ENCODE assay signal across 35 cellular contexts in the genomic region with DNA sequence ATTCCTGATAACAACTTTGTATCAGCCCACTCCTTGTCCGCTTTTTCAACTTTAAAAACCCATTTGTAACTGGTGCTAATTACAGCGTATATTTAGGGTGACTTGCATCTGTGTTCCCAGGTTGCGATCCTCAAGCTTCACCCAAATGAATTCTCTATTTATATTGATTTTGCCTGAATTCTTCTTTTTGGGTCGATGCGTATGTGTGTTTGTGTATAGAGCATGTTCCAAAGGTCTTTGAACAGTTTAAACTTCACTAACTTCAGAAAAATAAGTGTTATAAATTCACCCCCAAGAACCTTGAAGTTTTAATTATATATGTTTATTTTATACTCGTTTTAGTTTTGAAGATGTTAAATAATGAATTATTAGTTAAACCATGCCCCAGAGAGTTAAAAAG. TPM values are rescaled to one million over a fixed set of nuclear protein-coding genes. Genes with fewer than 3 reads are reported as not detected.
"Had no signal": no experiment of that assay in that cellular context is flagged by ENCODE, and none has a peak within 500 bp of the region (broad histone marks: within the 10 kb centered on the region; RNA-seq: fewer than 3 reads in every experiment).

No MANE protein-coding gene starts in this region.

- H3K27ac Mint-ChIP-seq: naive thymus-derived CD8-positive, alpha-beta T cell; nephron; neural progenitor cell; stimulated activated memory B cell treated with anti-CD40 and anti-IgM and Interleukin-4, amounts not matched to agents 10 μg/mL and 1 μg/mL and 100 μg/mL, for 72 hours; stimulated activated naive CD8-positive, alpha-beta T cell treated with anti-CD3 and anti-CD28 coated beads, Interleukin-15, amount 100 ng/mL, for 72 hours had no signal

- DNase-seq: naive thymus-derived CD8-positive, alpha-beta T cell; occipital lobe; ovary; posterior cingulate gyrus; psoas muscle; right cardiac atrium; spleen; stimulated activated CD4-positive, alpha-beta T cell treated with anti-CD3 and anti-CD28 coated beads, Interleukin-12 subunit alpha, Interleukin-12 subunit beta, amount 100 ng/mL, for 4 hours; stimulated activated CD4-positive, alpha-beta T cell treated with anti-CD3 and anti-CD28 coated beads, Interleukin-1b, Interleukin-23, amount 100 ng/mL, for 48 hours; stimulated activated CD4-positive, alpha-beta T cell treated with anti-CD3 and anti-CD28 coated beads, Interleukin-4, amount 100 ng/mL, for 1 hour; stimulated activated CD4-positive, alpha-beta T cell treated with anti-CD3 and anti-CD28 coated beads, Interleukin-4, amount 100 ng/mL, for 4 hours; stimulated activated CD8-positive, alpha-beta memory T cell treated with anti-CD3 and anti-CD28 coated beads, Interleukin-4, amount 100 ng/mL, for 48 hours; stimulated activated naive CD4-positive, alpha-beta T cell; stimulated activated naive CD8-positive, alpha-beta T cell treated with anti-CD3 and anti-CD28 coated beads, Interleukin-15, amount 100 ng/mL, for 72 hours; stimulated activated naive CD8-positive, alpha-beta T cell treated with anti-CD3 and anti-CD28 coated beads, Interleukin-15, Interleukin-2, amounts not matched to agents 100 U/mL and 50 U/mL, for 24 hours; substantia nigra; testis; tibial artery; transverse colon; upper lobe of right lung; uterus had no signal

- H3K4me3 ChIP-seq: neural progenitor cell, ovary, psoas muscle, skin epidermis, smooth muscle cell, spleen, suprapubic skin, testis, tibial artery, transverse colon, upper lobe of right lung, uterus had no signal

- H3K4me1 ChIP-seq: neural progenitor cell, parathyroid adenoma, psoas muscle, spleen, suprapubic skin, testis, tibial artery, transverse colon, upper lobe of right lung, uterus had no signal

- H3K36me3 Mint-ChIP-seq: naive thymus-derived CD8-positive, alpha-beta T cell; neural progenitor cell; stimulated activated memory B cell treated with anti-CD40 and anti-IgM and Interleukin-4, amounts not matched to agents 10 μg/mL and 1 μg/mL and 100 μg/mL, for 72 hours; type B pancreatic cell had no signal

- ATAC-seq: naive thymus-derived CD8-positive, alpha-beta T cell; psoas muscle; right cardiac atrium; sciatic nerve; stimulated activated memory B cell treated with anti-CD40 and anti-IgM and Interleukin-4, amounts not matched to agents 10 μg/mL and 1 μg/mL and 100 μg/mL, for 72 hours; stimulated activated naive CD8-positive, alpha-beta T cell treated with anti-CD3 and anti-CD28 coated beads, Interleukin-15, amount 100 ng/mL, for 72 hours; stimulated activated naive CD8-positive, alpha-beta T cell treated with anti-CD3 and anti-CD28 coated beads, Interleukin-15, Interleukin-2, amounts not matched to agents 100 U/mL and 50 U/mL, for 24 hours; upper lobe of right lung had no signal

- H3K9ac ChIP-seq: neural progenitor cell, parathyroid adenoma had no signal

- H3K27me3 ChIP-seq: neural progenitor cell, ovary, suprapubic skin, testis, tibial artery, transverse colon, upper lobe of right lung, uterus had no signal

- H3K4me1 Mint-ChIP-seq: nephron; neural progenitor cell; stimulated activated memory B cell treated with anti-CD40 and anti-IgM and Interleukin-4, amounts not matched to agents 10 μg/mL and 1 μg/mL and 100 μg/mL, for 72 hours; stimulated activated naive CD8-positive, alpha-beta T cell treated with anti-CD3 and anti-CD28 coated beads, Interleukin-15, amount 100 ng/mL, for 72 hours had no signal

- H3K9me3 Mint-ChIP-seq: nephron; neural progenitor cell; stimulated activated memory B cell treated with anti-CD40 and anti-IgM and Interleukin-4, amounts not matched to agents 10 μg/mL and 1 μg/mL and 100 μg/mL, for 72 hours; type B pancreatic cell had no signal

- H3K27ac ChIP-seq: neural progenitor cell, ovary, parathyroid adenoma, psoas muscle, skin epidermis, spleen, suprapubic skin, testis, tibial artery, transverse colon, upper lobe of right lung, uterus had no signal

- H3K9me3 ChIP-seq: ovary, psoas muscle, spleen, suprapubic skin, testis, tibial artery, transverse colon, upper lobe of right lung, uterus had no signal

- H3K36me3 ChIP-seq: neural progenitor cell, ovary, spleen, suprapubic skin, tibial artery, transverse colon, upper lobe of right lung, uterus had no signal

- H3K4me3 Mint-ChIP-seq: naive thymus-derived CD8-positive, alpha-beta T cell; nephron; neural progenitor cell; stimulated activated memory B cell treated with anti-CD40 and anti-IgM and Interleukin-4, amounts not matched to agents 10 μg/mL and 1 μg/mL and 100 μg/mL, for 72 hours; stimulated activated naive CD8-positive, alpha-beta T cell treated with anti-CD3 and anti-CD28 coated beads, Interleukin-15, amount 100 ng/mL, for 72 hours; type B pancreatic cell had no signal

RNA-seq across cellular contexts. Expression of a gene that starts 16.1 kb away (rescaled TPM):
- total RNA-seq: naive thymus-derived CD8-positive, alpha-beta T cell; occipital lobe; osteoblast; ovary; progenitor cell of endocrine pancreas; psoas muscle; renal cortical epithelial cell; right cardiac atrium; sciatic nerve; smooth muscle cell; spleen; suprapubic skin; transverse colon; upper lobe of right lung; urinary bladder; uterus had no signal
- polyA plus RNA-seq: naive thymus-derived CD8-positive, alpha-beta T cell; neural cell; ovary; psoas muscle; right cardiac atrium; smooth muscle cell; urinary bladder had no signal

RNA-seq across cellular contexts. Expression of a gene that starts 31.2 kb away (rescaled TPM):
- total RNA-seq: naive thymus-derived CD8-positive, alpha-beta T cell; occipital lobe; osteoblast; ovary; progenitor cell of endocrine pancreas; psoas muscle; renal cortical epithelial cell; right cardiac atrium; sciatic nerve; smooth muscle cell; spleen; suprapubic skin; transverse colon; upper lobe of right lung; urinary bladder had no signal
- polyA plus RNA-seq: naive thymus-derived CD8-positive, alpha-beta T cell; neural cell; ovary; psoas muscle; right cardiac atrium; smooth muscle cell; urinary bladder had no signal
